In the genomic region with DNA sequence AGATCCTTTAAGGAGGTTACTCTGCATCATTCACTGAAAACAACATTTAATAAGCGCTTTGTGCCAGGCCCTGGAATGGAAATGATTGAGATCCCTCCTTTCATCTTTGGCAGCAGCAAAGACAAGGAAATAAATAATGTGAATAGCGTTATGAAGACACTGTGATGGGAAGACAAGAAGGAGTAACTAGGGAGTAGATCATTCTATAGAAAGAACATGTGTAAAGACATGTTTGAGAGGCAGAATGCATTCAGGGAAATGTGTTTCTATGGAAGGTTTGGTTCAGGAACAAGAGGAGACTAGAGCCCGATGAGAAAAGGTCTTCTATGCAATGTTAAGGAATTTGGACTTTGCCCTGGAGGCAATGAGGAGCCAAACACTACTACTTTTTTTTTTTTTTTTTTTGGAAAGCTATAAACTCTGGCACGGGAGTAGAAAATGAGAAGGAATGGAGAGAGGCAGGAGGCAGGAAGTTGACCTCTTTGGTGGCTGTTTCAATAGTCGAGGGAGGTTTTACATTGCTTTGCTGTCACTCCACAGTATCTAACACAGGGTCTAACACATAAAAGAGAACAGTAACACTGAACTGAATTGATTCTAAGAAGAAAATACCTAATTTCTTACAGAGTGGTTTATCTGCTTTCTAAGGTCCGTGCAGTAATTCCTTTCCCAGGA, we compare ENCODE assay signal across 1 cellular context.
TF ChIP-seq lines count a peak whose summit lies in the region.

No MANE protein-coding gene starts in this region.

TF ChIP-seq in HepG2, 621 proteins besides CTCF, POLR2A, EP300 and RAD21 (continued from another document and continues in another):
- TF ChIP-seq, protein P1, sequence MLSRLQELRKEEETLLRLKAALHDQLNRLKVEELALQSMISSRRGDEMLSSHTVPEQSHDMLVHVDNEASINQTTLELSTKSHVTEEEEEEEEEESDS (CRISPR knock-in tag; IDR thresholded peaks at IDR 0.05; ENCODE audit: borderline replicate concordance) = peak; percentile 74; the same call in 1 of the 2 replicates
- no peak for TF ChIP-seq ZNF577 (CRISPR knock-in tag; IDR thresholded peaks at IDR 0.05; ENCODE audit: borderline replicate concordance, low read depth)
- TF ChIP-seq KMT2A (CRISPR knock-in tag; IDR thresholded peaks at IDR 0.05) = 0 out of 2 replicates have a peak, but pooled peaks have one; percentile 24
- TF ChIP-seq ZNF703 (CRISPR knock-in tag; IDR thresholded peaks at IDR 0.05; ENCODE audit: borderline replicate concordance) = no peak
- TF ChIP-seq, protein P2, sequence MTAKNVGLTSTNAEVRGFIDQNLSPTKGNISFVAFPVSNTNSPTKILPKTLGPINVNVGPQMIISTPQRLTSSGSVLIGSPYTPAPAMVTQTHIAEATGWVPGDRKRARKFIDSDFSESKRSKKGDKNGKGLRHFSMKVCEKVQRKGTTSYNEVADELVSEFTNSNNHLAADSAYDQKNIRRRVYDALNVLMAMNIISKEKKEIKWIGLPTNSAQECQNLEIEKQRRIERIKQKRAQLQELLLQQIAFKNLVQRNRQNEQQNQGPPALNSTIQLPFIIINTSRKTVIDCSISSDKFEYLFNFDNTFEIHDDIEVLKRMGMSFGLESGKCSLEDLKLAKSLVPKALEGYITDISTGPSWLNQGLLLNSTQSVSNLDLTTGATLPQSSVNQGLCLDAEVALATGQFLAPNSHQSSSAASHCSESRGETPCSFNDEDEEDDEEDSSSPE (CRISPR knock-in tag; IDR thresholded peaks at IDR 0.05) = peak; percentile 48; the same call in 1 of the 2 replicates
- TF ChIP-seq MAX (IDR thresholded peaks at IDR 0.05) = no peak; the same call in 1 of the 2 replicates
- TF ChIP-seq STAG1 (CRISPR knock-in tag; IDR thresholded peaks at IDR 0.05) = no peak
- TF ChIP-seq POGZ (CRISPR knock-in tag; IDR thresholded peaks at IDR 0.05) = peak; percentile 47
- 0 out of 2 replicates have a peak, but pooled peaks have one; percentile 46 for TF ChIP-seq WIZ (CRISPR knock-in tag; IDR thresholded peaks at IDR 0.05)
- TF ChIP-seq, protein P3, sequence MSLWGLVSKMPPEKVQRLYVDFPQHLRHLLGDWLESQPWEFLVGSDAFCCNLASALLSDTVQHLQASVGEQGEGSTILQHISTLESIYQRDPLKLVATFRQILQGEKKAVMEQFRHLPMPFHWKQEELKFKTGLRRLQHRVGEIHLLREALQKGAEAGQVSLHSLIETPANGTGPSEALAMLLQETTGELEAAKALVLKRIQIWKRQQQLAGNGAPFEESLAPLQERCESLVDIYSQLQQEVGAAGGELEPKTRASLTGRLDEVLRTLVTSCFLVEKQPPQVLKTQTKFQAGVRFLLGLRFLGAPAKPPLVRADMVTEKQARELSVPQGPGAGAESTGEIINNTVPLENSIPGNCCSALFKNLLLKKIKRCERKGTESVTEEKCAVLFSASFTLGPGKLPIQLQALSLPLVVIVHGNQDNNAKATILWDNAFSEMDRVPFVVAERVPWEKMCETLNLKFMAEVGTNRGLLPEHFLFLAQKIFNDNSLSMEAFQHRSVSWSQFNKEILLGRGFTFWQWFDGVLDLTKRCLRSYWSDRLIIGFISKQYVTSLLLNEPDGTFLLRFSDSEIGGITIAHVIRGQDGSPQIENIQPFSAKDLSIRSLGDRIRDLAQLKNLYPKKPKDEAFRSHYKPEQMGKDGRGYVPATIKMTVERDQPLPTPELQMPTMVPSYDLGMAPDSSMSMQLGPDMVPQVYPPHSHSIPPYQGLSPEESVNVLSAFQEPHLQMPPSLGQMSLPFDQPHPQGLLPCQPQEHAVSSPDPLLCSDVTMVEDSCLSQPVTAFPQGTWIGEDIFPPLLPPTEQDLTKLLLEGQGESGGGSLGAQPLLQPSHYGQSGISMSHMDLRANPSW (CRISPR knock-in tag; IDR thresholded peaks at IDR 0.05; ENCODE audit: borderline replicate concordance) = peak; percentile 89; the same call in 1 of the 2 replicates
- TF ChIP-seq, protein P4, sequence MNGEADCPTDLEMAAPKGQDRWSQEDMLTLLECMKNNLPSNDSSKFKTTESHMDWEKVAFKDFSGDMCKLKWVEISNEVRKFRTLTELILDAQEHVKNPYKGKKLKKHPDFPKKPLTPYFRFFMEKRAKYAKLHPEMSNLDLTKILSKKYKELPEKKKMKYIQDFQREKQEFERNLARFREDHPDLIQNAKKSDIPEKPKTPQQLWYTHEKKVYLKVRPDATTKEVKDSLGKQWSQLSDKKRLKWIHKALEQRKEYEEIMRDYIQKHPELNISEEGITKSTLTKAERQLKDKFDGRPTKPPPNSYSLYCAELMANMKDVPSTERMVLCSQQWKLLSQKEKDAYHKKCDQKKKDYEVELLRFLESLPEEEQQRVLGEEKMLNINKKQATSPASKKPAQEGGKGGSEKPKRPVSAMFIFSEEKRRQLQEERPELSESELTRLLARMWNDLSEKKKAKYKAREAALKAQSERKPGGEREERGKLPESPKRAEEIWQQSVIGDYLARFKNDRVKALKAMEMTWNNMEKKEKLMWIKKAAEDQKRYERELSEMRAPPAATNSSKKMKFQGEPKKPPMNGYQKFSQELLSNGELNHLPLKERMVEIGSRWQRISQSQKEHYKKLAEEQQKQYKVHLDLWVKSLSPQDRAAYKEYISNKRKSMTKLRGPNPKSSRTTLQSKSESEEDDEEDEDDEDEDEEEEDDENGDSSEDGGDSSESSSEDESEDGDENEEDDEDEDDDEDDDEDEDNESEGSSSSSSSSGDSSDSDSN (CRISPR knock-in tag; IDR thresholded peaks at IDR 0.05) = peak; percentile 35; the same call in 1 of the 2 replicates
- peak; percentile 50; the same call in 1 of the 2 replicates for TF ChIP-seq FOXP1 (IDR thresholded peaks at IDR 0.05)
- peak; percentile 34; the same call in 1 of the 2 replicates for TF ChIP-seq FOXP1 (CRISPR knock-in tag; IDR thresholded peaks at IDR 0.05)
- TF ChIP-seq, protein P5, sequence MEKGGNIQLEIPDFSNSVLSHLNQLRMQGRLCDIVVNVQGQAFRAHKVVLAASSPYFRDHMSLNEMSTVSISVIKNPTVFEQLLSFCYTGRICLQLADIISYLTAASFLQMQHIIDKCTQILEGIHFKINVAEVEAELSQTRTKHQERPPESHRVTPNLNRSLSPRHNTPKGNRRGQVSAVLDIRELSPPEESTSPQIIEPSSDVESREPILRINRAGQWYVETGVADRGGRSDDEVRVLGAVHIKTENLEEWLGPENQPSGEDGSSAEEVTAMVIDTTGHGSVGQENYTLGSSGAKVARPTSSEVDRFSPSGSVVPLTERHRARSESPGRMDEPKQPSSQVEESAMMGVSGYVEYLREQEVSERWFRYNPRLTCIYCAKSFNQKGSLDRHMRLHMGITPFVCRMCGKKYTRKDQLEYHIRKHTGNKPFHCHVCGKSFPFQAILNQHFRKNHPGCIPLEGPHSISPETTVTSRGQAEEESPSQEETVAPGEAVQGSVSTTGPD (CRISPR knock-in tag; IDR thresholded peaks at IDR 0.05) = 0 out of 2 replicates have a peak, but pooled peaks have one; percentile 30
- TF ChIP-seq TBX2 (CRISPR knock-in tag; IDR thresholded peaks at IDR 0.05; ENCODE audit: borderline replicate concordance) = peak; percentile 70; the same call in 1 of the 2 replicates
- peak; percentile 98 for TF ChIP-seq ASH2L (IDR thresholded peaks at IDR 0.05; ENCODE audit: insufficient read length, low read depth, low read length)
- TF ChIP-seq ZFY (CRISPR knock-in tag; IDR thresholded peaks at IDR 0.05) = peak; percentile 34; the same call in 1 of the 2 replicates
- peak; percentile 54 for TF ChIP-seq FOSL2 (CRISPR knock-in tag; IDR thresholded peaks at IDR 0.05)
- 0 out of 2 replicates have a peak, but pooled peaks have one; percentile 21 for TF ChIP-seq TCF7 (IDR thresholded peaks at IDR 0.05; ENCODE audit: low read depth)
- peak; percentile 32; the same call in 1 of the 2 replicates for TF ChIP-seq CEBPB (IDR thresholded peaks at IDR 0.05; ENCODE audit: borderline replicate concordance, low read depth, low read length)
- TF ChIP-seq ZNF781 (CRISPR knock-in tag; IDR thresholded peaks at IDR 0.05; ENCODE audit: borderline replicate concordance, not compliant biosample characterization) = no peak
- TF ChIP-seq SMYD3 (CRISPR knock-in tag; IDR thresholded peaks at IDR 0.05) = 0 out of 2 replicates have a peak, but pooled peaks have one; percentile 49
- TF ChIP-seq ZFP62 (CRISPR knock-in tag; IDR thresholded peaks at IDR 0.05) = no peak
- peak; percentile 28; the same call in 1 of the 2 replicates for TF ChIP-seq RFXAP (CRISPR knock-in tag; IDR thresholded peaks at IDR 0.05; ENCODE audit: borderline replicate concordance)
- TF ChIP-seq ZFP90 (CRISPR knock-in tag; IDR thresholded peaks at IDR 0.05; ENCODE audit: borderline replicate concordance) = 0 out of 2 replicates have a peak, but pooled peaks have one; percentile 36
- peak; percentile 82; the same call in 1 of the 2 replicates for TF ChIP-seq HOXA5 (CRISPR knock-in tag; IDR thresholded peaks at IDR 0.05)
- TF ChIP-seq, protein P6, sequence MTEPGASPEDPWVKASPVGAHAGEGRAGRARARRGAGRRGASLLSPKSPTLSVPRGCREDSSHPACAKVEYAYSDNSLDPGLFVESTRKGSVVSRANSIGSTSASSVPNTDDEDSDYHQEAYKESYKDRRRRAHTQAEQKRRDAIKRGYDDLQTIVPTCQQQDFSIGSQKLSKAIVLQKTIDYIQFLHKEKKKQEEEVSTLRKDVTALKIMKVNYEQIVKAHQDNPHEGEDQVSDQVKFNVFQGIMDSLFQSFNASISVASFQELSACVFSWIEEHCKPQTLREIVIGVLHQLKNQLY (CRISPR knock-in tag; IDR thresholded peaks at IDR 0.05) = peak; percentile 51; the same call in 1 of the 2 replicates
- peak; percentile 76; the same call in 1 of the 2 replicates for TF ChIP-seq NR2F6 (IDR thresholded peaks at IDR 0.05)
- no peak; the same call in 1 of the 2 replicates for TF ChIP-seq NR2F6 (CRISPR knock-in tag; IDR thresholded peaks at IDR 0.05)
- peak; percentile 42; the same call in 1 of the 2 replicates for TF ChIP-seq GFI1 (CRISPR knock-in tag; IDR thresholded peaks at IDR 0.05; ENCODE audit: borderline replicate concordance)
- TF ChIP-seq, protein P7, sequence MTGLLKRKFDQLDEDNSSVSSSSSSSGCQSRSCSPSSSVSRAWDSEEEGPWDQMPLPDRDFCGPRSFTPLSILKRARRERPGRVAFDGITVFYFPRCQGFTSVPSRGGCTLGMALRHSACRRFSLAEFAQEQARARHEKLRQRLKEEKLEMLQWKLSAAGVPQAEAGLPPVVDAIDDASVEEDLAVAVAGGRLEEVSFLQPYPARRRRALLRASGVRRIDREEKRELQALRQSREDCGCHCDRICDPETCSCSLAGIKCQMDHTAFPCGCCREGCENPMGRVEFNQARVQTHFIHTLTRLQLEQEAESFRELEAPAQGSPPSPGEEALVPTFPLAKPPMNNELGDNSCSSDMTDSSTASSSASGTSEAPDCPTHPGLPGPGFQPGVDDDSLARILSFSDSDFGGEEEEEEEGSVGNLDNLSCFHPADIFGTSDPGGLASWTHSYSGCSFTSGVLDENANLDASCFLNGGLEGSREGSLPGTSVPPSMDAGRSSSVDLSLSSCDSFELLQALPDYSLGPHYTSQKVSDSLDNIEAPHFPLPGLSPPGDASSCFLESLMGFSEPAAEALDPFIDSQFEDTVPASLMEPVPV (CRISPR knock-in tag; IDR thresholded peaks at IDR 0.05) = peak; percentile 31; the same call in 1 of the 2 replicates
- TF ChIP-seq YEATS4 (CRISPR knock-in tag; IDR thresholded peaks at IDR 0.05; ENCODE audit: borderline replicate concordance) = 0 out of 2 replicates have a peak, but pooled peaks have one; percentile 31
- TF ChIP-seq BCL6 (CRISPR knock-in tag; IDR thresholded peaks at IDR 0.05) = peak; percentile 54
- 0 out of 2 replicates have a peak, but pooled peaks have one; percentile 35 for TF ChIP-seq MAF1 (CRISPR knock-in tag; IDR thresholded peaks at IDR 0.05; ENCODE audit: borderline replicate concordance)
- peak; percentile 72 for TF ChIP-seq TBL1XR1 (IDR thresholded peaks at IDR 0.05; ENCODE audit: borderline replicate concordance, low read length, partially characterized antibody)
- no peak for TF ChIP-seq ZC3H13 (CRISPR knock-in tag; IDR thresholded peaks at IDR 0.05)
- TF ChIP-seq, protein P8, sequence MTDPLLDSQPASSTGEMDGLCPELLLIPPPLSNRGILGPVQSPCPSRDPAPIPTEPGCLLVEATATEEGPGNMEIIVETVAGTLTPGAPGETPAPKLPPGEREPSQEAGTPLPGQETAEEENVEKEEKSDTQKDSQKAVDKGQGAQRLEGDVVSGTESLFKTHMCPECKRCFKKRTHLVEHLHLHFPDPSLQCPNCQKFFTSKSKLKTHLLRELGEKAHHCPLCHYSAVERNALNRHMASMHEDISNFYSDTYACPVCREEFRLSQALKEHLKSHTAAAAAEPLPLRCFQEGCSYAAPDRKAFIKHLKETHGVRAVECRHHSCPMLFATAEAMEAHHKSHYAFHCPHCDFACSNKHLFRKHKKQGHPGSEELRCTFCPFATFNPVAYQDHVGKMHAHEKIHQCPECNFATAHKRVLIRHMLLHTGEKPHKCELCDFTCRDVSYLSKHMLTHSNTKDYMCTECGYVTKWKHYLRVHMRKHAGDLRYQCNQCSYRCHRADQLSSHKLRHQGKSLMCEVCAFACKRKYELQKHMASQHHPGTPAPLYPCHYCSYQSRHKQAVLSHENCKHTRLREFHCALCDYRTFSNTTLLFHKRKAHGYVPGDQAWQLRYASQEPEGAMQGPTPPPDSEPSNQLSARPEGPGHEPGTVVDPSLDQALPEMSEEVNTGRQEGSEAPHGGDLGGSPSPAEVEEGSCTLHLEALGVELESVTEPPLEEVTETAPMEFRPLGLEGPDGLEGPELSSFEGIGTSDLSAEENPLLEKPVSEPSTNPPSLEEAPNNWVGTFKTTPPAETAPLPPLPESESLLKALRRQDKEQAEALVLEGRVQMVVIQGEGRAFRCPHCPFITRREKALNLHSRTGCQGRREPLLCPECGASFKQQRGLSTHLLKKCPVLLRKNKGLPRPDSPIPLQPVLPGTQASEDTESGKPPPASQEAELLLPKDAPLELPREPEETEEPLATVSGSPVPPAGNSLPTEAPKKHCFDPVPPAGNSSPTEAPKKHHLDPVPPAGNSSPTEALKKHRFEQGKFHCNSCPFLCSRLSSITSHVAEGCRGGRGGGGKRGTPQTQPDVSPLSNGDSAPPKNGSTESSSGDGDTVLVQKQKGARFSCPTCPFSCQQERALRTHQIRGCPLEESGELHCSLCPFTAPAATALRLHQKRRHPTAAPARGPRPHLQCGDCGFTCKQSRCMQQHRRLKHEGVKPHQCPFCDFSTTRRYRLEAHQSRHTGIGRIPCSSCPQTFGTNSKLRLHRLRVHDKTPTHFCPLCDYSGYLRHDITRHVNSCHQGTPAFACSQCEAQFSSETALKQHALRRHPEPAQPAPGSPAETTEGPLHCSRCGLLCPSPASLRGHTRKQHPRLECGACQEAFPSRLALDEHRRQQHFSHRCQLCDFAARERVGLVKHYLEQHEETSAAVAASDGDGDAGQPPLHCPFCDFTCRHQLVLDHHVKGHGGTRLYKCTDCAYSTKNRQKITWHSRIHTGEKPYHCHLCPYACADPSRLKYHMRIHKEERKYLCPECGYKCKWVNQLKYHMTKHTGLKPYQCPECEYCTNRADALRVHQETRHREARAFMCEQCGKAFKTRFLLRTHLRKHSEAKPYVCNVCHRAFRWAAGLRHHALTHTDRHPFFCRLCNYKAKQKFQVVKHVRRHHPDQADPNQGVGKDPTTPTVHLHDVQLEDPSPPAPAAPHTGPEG (CRISPR knock-in tag; IDR thresholded peaks at IDR 0.05) = peak; percentile 28; the same call in 1 of the 2 replicates
- peak; percentile 65 for TF ChIP-seq ZMYM4 (CRISPR knock-in tag; IDR thresholded peaks at IDR 0.05)
- peak; percentile 76; the same call in 1 of the 2 replicates for TF ChIP-seq KAT8 (CRISPR knock-in tag; IDR thresholded peaks at IDR 0.05)
- TF ChIP-seq ZNF644 (CRISPR knock-in tag; IDR thresholded peaks at IDR 0.05; ENCODE audit: low read depth) = peak; percentile 54; the same call in 1 of the 2 replicates
- no peak for TF ChIP-seq ZNF557 (CRISPR knock-in tag; IDR thresholded peaks at IDR 0.05)
- peak; percentile 53; the same call in 1 of the 2 replicates for TF ChIP-seq NR2C2 (CRISPR knock-in tag; IDR thresholded peaks at IDR 0.05; ENCODE audit: borderline replicate concordance)
